In the genomic region with DNA sequence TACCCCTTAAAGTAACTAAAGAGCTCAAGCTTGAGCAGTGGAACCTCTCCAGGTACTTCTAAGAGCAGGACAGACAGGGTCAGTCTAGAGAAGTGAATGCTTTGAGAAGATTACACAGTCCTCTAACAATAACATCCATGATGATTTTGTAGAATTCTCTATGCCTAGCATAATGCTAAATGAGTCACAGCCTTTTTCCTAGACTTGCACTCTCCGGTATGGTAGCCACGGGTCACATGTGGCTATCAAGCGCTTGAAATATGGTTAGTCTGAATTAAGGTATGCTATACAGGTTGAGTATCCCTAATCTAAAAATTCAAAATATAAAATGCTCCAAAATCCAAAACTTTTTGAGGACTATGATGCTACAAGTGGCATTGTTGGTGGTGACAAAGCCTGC, we compare ENCODE assay signal across 17 cellular contexts.
"Had no signal": no experiment of that assay in that cellular context is flagged by ENCODE, and none has a peak within 500 bp of the region (broad histone marks: within the 10 kb centered on the region; RNA-seq: fewer than 3 reads in every experiment).

No MANE protein-coding gene starts in this region.

- DNase-seq: activated CD4-positive, alpha-beta T cell treated with anti-CD3 and anti-CD28 coated beads, Interleukin-2, amount 10 ng/mL, durations not matched to agents 24 days and 14 days; activated naive CD4-positive, alpha-beta T cell treated with Interleukin-2 at 50 U/mL for 16 hours; foreskin keratinocyte; head of caudate nucleus; left lung; nucleus accumbens; stimulated activated CD4-positive, alpha-beta T cell treated with anti-CD3 and anti-CD28 coated beads, Interleukin-12 subunit alpha, Interleukin-12 subunit beta, amount 100 ng/mL, for 4 hours; stimulated activated naive CD4-positive, alpha-beta T cell; substantia nigra; upper lobe of left lung had no signal

- H3K27ac ChIP-seq: foreskin keratinocyte, left lung, prostate gland, upper lobe of left lung had no signal

- ATAC-seq: esophagus mucosa; foreskin keratinocyte; left lung; natural killer cell treated with Interleukin-12 subunit alpha and Interleukin-12 subunit beta and Interleukin-15 and Interleukin-18, amount 100 ng/mL, for 72 hours; sciatic nerve; WTC11 had no signal

- H3K36me3 ChIP-seq: left lung, prostate gland, upper lobe of left lung had no signal

- H3K4me1 ChIP-seq: left lung, prostate gland, upper lobe of left lung had no signal

- H3K4me3 ChIP-seq: left lung, prostate gland, upper lobe of left lung had no signal

- H3K27me3 ChIP-seq: foreskin keratinocyte, left lung, upper lobe of left lung had no signal

- H3K9me3 ChIP-seq: left lung, prostate gland, upper lobe of left lung had no signal

- FAIRE-seq: endometrium, islet of Langerhans had no signal
